Comparison of ENCODE assay signal across 18 cellular contexts in the genomic region with DNA sequence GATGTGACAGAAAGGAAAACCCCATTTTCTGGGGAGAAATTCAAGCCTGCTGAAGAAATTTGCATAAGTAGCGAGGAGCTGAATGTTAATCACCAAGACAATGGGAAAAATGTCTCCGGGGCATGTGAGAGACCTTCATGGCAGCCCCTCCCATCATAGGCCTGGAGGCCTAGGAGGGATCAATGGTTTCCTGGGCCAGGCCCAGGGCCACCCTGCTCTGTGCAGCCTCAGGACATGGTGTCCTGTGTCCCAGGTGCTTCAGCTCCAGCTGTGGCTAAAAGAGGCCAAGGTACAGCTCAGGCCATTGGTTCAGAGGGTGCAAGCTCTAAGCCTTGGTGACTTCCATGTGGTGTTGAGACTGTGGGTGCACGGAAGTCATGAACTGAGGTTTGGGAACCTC.
"Had no signal": no experiment of that assay in that cellular context is flagged by ENCODE, and none has a peak within 500 bp of the region (broad histone marks: within the 10 kb centered on the region; RNA-seq: fewer than 3 reads in every experiment).

No MANE protein-coding gene starts in this region.

- H3K4me1 ChIP-seq: neural progenitor cell, pancreas, prostate gland, psoas muscle, right atrium auricular region, right lobe of liver, sigmoid colon, spleen had no signal

- H3K36me3 ChIP-seq: neural progenitor cell, neutrophil, ovary, pancreas, prostate gland, right atrium auricular region, right lobe of liver, sigmoid colon, spleen had no signal

- H3K27ac ChIP-seq: neural progenitor cell, neutrophil, ovary, pancreas, parathyroid adenoma, prostate gland, psoas muscle, right atrium auricular region, right lobe of liver, sigmoid colon, skin epidermis, spleen had no signal

- H3K4me3 ChIP-seq: neural progenitor cell, ovary, pancreas, prostate gland, psoas muscle, right atrium auricular region, right lobe of liver, sigmoid colon, skin epidermis, smooth muscle cell, spleen had no signal

- ATAC-seq: naive thymus-derived CD8-positive, alpha-beta T cell; natural killer cell; natural killer cell treated with Interleukin-12 subunit alpha and Interleukin-12 subunit beta and Interleukin-15 and Interleukin-18, amount 100 ng/mL, for 72 hours; pancreas; psoas muscle; right cardiac atrium; right lobe of liver; sciatic nerve had no signal

- H3K9me3 ChIP-seq: neutrophil, ovary, pancreas, prostate gland, psoas muscle, right atrium auricular region, right lobe of liver, sigmoid colon, spleen had no signal
